2 cellular contexts compared by ENCODE assay signal in the genomic region with DNA sequence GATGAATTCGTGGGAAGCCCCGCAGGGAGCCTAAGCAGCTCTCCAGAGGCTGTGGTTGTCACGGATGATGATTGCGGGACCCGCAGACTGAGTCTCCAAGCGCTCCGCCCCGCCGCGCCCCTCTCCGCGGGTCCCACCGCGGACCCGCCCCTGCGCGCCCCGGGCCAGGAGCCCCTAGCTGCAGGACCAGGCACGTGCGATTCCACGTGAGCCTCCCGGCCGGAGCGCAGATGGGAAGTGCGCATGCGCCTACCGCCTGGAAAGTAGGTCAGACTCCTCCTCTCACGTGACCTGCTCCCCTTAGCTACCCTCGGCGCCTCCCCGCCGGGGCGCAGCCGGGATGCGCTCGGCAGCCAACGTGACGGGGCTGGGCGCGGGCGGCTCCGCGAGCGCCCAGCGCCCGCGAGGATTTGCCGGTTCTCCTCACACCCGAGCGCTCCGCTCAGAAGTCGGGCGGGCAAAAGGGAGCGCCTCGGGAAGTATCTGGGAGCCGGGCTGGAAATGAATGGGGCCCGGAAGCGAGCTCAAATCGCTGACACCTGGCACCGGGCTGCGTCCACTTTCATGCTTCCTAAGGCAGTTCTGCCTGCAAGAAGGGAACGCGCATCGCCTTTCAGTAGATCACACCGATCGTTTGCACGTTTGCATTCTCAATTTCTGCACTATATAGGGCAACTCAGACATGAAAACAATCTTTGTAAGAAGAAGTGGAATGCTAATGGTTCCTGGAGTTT.
TF ChIP-seq lines count a peak whose summit lies in the region.

No MANE protein-coding gene starts in this region.

TF ChIP-seq in HCT116, 20 proteins besides CTCF, POLR2A, EP300 and RAD21 (continued from another document):
- peak; percentile 38 for TF ChIP-seq YY1 (IDR thresholded peaks at IDR 0.05; ENCODE audit: extremely low read depth, insufficient replicate concordance, low read depth, low read length)
- peak; percentile 79; the same call in 1 of the 2 replicates for TF ChIP-seq CBX3 (IDR thresholded peaks at IDR 0.05; ENCODE audit: low read depth)
- TF ChIP-seq, protein P1, sequence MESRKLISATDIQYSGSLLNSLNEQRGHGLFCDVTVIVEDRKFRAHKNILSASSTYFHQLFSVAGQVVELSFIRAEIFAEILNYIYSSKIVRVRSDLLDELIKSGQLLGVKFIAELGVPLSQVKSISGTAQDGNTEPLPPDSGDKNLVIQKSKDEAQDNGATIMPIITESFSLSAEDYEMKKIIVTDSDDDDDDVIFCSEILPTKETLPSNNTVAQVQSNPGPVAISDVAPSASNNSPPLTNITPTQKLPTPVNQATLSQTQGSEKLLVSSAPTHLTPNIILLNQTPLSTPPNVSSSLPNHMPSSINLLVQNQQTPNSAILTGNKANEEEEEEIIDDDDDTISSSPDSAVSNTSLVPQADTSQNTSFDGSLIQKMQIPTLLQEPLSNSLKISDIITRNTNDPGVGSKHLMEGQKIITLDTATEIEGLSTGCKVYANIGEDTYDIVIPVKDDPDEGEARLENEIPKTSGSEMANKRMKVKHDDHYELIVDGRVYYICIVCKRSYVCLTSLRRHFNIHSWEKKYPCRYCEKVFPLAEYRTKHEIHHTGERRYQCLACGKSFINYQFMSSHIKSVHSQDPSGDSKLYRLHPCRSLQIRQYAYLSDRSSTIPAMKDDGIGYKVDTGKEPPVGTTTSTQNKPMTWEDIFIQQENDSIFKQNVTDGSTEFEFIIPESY (IDR thresholded peaks at IDR 0.05; ENCODE audit: extremely low read depth, insufficient replicate concordance, low read length): peak; percentile 23
- peak; percentile 72 for TF ChIP-seq POLR2AphosphoS5 (IDR thresholded peaks at IDR 0.05; ENCODE audit: low read depth, low read length)
- TF ChIP-seq, protein P2, sequence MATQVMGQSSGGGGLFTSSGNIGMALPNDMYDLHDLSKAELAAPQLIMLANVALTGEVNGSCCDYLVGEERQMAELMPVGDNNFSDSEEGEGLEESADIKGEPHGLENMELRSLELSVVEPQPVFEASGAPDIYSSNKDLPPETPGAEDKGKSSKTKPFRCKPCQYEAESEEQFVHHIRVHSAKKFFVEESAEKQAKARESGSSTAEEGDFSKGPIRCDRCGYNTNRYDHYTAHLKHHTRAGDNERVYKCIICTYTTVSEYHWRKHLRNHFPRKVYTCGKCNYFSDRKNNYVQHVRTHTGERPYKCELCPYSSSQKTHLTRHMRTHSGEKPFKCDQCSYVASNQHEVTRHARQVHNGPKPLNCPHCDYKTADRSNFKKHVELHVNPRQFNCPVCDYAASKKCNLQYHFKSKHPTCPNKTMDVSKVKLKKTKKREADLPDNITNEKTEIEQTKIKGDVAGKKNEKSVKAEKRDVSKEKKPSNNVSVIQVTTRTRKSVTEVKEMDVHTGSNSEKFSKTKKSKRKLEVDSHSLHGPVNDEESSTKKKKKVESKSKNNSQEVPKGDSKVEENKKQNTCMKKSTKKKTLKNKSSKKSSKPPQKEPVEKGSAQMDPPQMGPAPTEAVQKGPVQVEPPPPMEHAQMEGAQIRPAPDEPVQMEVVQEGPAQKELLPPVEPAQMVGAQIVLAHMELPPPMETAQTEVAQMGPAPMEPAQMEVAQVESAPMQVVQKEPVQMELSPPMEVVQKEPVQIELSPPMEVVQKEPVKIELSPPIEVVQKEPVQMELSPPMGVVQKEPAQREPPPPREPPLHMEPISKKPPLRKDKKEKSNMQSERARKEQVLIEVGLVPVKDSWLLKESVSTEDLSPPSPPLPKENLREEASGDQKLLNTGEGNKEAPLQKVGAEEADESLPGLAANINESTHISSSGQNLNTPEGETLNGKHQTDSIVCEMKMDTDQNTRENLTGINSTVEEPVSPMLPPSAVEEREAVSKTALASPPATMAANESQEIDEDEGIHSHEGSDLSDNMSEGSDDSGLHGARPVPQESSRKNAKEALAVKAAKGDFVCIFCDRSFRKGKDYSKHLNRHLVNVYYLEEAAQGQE (IDR thresholded peaks at IDR 0.05; ENCODE audit: low read depth): no peak
- peak; percentile 61 for TF ChIP-seq SP1 (IDR thresholded peaks at IDR 0.05; ENCODE audit: low read depth)
- TF ChIP-seq, protein P3, sequence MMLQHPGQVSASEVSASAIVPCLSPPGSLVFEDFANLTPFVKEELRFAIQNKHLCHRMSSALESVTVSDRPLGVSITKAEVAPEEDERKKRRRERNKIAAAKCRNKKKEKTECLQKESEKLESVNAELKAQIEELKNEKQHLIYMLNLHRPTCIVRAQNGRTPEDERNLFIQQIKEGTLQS (IDR thresholded peaks at IDR 0.05): no peak
- TF ChIP-seq CEBPB (IDR thresholded peaks at IDR 0.05; ENCODE audit: low read depth): no peak
- TF ChIP-seq ZFX (IDR thresholded peaks at IDR 0.05): no peak
- no peak for TF ChIP-seq EZH2 (IDR thresholded peaks at IDR 0.05)
- TF ChIP-seq, protein P4, sequence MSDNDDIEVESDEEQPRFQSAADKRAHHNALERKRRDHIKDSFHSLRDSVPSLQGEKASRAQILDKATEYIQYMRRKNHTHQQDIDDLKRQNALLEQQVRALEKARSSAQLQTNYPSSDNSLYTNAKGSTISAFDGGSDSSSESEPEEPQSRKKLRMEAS (IDR thresholded peaks at IDR 0.05): peak; percentile 97
- TF ChIP-seq EGR1 (IDR thresholded peaks at IDR 0.05; ENCODE audit: low read depth): 0 out of 2 replicates have a peak, but pooled peaks have one; percentile 29

TF ChIP-seq in SK-N-SH treated with all-trans-retinoic acid at 6 μM for 48 hours, 23 proteins besides CTCF, POLR2A, EP300 and RAD21:
- TF ChIP-seq, protein P5, sequence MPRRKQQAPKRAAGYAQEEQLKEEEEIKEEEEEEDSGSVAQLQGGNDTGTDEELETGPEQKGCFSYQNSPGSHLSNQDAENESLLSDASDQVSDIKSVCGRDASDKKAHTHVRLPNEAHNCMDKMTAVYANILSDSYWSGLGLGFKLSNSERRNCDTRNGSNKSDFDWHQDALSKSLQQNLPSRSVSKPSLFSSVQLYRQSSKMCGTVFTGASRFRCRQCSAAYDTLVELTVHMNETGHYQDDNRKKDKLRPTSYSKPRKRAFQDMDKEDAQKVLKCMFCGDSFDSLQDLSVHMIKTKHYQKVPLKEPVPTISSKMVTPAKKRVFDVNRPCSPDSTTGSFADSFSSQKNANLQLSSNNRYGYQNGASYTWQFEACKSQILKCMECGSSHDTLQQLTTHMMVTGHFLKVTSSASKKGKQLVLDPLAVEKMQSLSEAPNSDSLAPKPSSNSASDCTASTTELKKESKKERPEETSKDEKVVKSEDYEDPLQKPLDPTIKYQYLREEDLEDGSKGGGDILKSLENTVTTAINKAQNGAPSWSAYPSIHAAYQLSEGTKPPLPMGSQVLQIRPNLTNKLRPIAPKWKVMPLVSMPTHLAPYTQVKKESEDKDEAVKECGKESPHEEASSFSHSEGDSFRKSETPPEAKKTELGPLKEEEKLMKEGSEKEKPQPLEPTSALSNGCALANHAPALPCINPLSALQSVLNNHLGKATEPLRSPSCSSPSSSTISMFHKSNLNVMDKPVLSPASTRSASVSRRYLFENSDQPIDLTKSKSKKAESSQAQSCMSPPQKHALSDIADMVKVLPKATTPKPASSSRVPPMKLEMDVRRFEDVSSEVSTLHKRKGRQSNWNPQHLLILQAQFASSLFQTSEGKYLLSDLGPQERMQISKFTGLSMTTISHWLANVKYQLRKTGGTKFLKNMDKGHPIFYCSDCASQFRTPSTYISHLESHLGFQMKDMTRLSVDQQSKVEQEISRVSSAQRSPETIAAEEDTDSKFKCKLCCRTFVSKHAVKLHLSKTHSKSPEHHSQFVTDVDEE (CRISPR knock-in tag; IDR thresholded peaks at IDR 0.05): 0 out of 2 replicates have a peak, but pooled peaks have one; percentile 40
- peak; percentile 23; the same call in 1 of the 2 replicates for TF ChIP-seq ZFP3 (CRISPR knock-in tag; IDR thresholded peaks at IDR 0.05)
- peak; percentile 58; the same call in 1 of the 2 replicates for TF ChIP-seq CSDC2 (CRISPR knock-in tag; IDR thresholded peaks at IDR 0.05)
- TF ChIP-seq ARNTL (CRISPR knock-in tag; IDR thresholded peaks at IDR 0.05; ENCODE audit: borderline replicate concordance, low read depth): peak; percentile 100
- TF ChIP-seq, protein P6, sequence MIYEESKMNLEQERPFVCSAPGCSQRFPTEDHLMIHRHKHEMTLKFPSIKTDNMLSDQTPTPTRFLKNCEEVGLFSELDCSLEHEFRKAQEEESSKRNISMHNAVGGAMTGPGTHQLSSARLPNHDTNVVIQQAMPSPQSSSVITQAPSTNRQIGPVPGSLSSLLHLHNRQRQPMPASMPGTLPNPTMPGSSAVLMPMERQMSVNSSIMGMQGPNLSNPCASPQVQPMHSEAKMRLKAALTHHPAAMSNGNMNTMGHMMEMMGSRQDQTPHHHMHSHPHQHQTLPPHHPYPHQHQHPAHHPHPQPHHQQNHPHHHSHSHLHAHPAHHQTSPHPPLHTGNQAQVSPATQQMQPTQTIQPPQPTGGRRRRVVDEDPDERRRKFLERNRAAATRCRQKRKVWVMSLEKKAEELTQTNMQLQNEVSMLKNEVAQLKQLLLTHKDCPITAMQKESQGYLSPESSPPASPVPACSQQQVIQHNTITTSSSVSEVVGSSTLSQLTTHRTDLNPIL (CRISPR knock-in tag; IDR thresholded peaks at IDR 0.05; ENCODE audit: low read depth): no peak
